ENCODE assay signal across 23 cellular contexts in genomic region chr13:43558942-43559341, GRCh38.
"Had no signal": no experiment of that assay in that cellular context is flagged by ENCODE, and none has a peak within 500 bp of the region (broad histone marks: within the 10 kb centered on the region; RNA-seq: fewer than 3 reads in every experiment).

No MANE protein-coding gene starts in this region.

- ATAC-seq: activated CD8-positive, alpha-beta T cell treated with anti-CD3 and anti-CD28 coated beads, Interleukin-2, amount 10 ng/mL, durations not matched to agents 7 days and 5 days; activated naive CD4-positive, alpha-beta T cell treated with anti-CD3 and anti-CD28 coated beads, Interleukin-2, amount 50 U/mL, for 72 hours; natural killer cell; stimulated activated effector memory CD8-positive, alpha-beta T cell treated with anti-CD3 and anti-CD28 coated beads, Interleukin-12 subunit alpha, Interleukin-12 subunit beta, amount 100 ng/mL, for 72 hours; stimulated activated naive CD8-positive, alpha-beta T cell treated with anti-CD3 and anti-CD28 coated beads, Interleukin-15, amount 100 ng/mL, for 72 hours had no signal

- H3K4me3 ChIP-seq: adrenal gland, ascending aorta, colonic mucosa, esophagus squamous epithelium, lung, ovary, prostate gland, suprapubic skin, transverse colon had no signal

- H3K27ac ChIP-seq: adrenal gland, ascending aorta, colonic mucosa, esophagus squamous epithelium, neutrophil, ovary, prostate gland, suprapubic skin, transverse colon had no signal

- H3K36me3 ChIP-seq: adrenal gland, ascending aorta, colonic mucosa, esophagus squamous epithelium, neutrophil, ovary, prostate gland, suprapubic skin, transverse colon had no signal

- H3K4me1 ChIP-seq: adrenal gland, ascending aorta, colonic mucosa, prostate gland, suprapubic skin, transverse colon had no signal

- H3K27me3 ChIP-seq: adrenal gland, ascending aorta, colonic mucosa, esophagus squamous epithelium, neutrophil, ovary, suprapubic skin, transverse colon had no signal

- DNase-seq: activated CD4-positive, alpha-beta T cell treated with anti-CD3 and anti-CD28 coated beads for 1 hour; activated CD4-positive, alpha-beta T cell treated with anti-CD3 and anti-CD28 coated beads, Interleukin-2, amount 50 U/mL, for 1 hour; activated CD8-positive, alpha-beta T cell treated with anti-CD3 and anti-CD28 coated beads, Interleukin-2, amount 10 ng/mL, durations not matched to agents 7 days and 5 days; activated gamma-delta T cell treated with Interleukin-2 at 50 U/mL for 16 hours; activated T-cell treated with anti-CD3 and anti-CD28 coated beads, Interleukin-2, amount 50 U/mL, for 1 hour; adrenal gland; colonic mucosa; endodermal cell; esophagus squamous epithelium; natural killer cell; ovary; stimulated activated CD4-positive, alpha-beta T cell treated with anti-CD3 and anti-CD28 coated beads, Interleukin-12 subunit alpha, Interleukin-12 subunit beta, amount 100 ng/mL, for 4 hours; stimulated activated CD4-positive, alpha-beta T cell treated with anti-CD3 and anti-CD28 coated beads, Interleukin-1b, Interleukin-23, amount 100 ng/mL, for 48 hours; stimulated activated naive CD8-positive, alpha-beta T cell treated with anti-CD3 and anti-CD28 coated beads, Interleukin-15, amount 100 ng/mL, for 72 hours; T-helper 1 cell; transverse colon had no signal

- H3K9me3 ChIP-seq: adrenal gland, ascending aorta, colonic mucosa, esophagus squamous epithelium, neutrophil, ovary, prostate gland, suprapubic skin, transverse colon had no signal
